Comparison of ENCODE assay signal across 9 cellular contexts in genomic region chr10:7928511-7928910, GRCh38.
"Had no signal": no experiment of that assay in that cellular context is flagged by ENCODE, and none has a peak within 500 bp of the region (broad histone marks: within the 10 kb centered on the region; RNA-seq: fewer than 3 reads in every experiment).

No MANE protein-coding gene starts in this region.

- H3K27ac ChIP-seq: GM23248, HL-60 had no signal

- H2AFZ ChIP-seq: GM23248 had no signal

- DNase-seq: GM23248, GOT3, H7, HFFc6 had no signal

- FAIRE-seq: HepG2 had no signal

- H3K9me3 Mint-ChIP-seq: HFFc6, IgD-negative memory B cell had no signal

- H3K9me3 ChIP-seq: HAP-1 had no signal

- H3K27ac Mint-ChIP-seq: HFFc6, IgD-negative memory B cell had no signal

- H3K4me3 ChIP-seq: GM23248, HAP-1 had no signal

- H3K4me3 Mint-ChIP-seq: HFFc6, IgD-negative memory B cell had no signal

- H3K27me3 Mint-ChIP-seq: IgD-negative memory B cell had no signal

- H3K9ac ChIP-seq: GM23248 had no signal

- H3K4me1 ChIP-seq: HAP-1 had no signal

- ATAC-seq: HCT116, HepG2 had no signal

- H3K36me3 ChIP-seq: HAP-1 had no signal
